ENCODE assay signal across 8 cellular contexts in genomic region chr15:67520276-67520975, GRCh38. TPM values are rescaled to one million over a fixed set of nuclear protein-coding genes. Genes with fewer than 3 reads are reported as not detected.
A peak's percentile ranks its signal among the peaks of the same experiment; 100 is the strongest.
DNase-seq lines count a peak whose midpoint lies in the region; TF ChIP-seq lines count a peak whose summit lies in the region.

No MANE protein-coding gene starts in this region.

- H3K36me3 Mint-ChIP-seq in type B pancreatic cell: no peaks in the 10 kb centered on the region

- dilution Hi-C loops in mammary epithelial cell (cut with HindIII; ENCODE audit: low sequenced_read_pairs): no loop called here

- peaks cover 15% of the 10 kb centered on the region for H3K4me1 Mint-ChIP-seq in type B pancreatic cell (ENCODE audit: unreplicated experiment)

- BruUV-seq in mammary epithelial cell (replicated peaks; lab: Mats Ljungman, UMichigan): TSS peak; percentile 84

- H3K9ac ChIP-seq in mammary epithelial cell (ENCODE audit: insufficient read depth, low read length) (peak overlapping the region; percentile 92), mesenchymal stem cell (ENCODE audit: low read length) (peak overlapping the region; percentile 98)

- intact Hi-C loops in mammary epithelial cell (cut with micrococcal nuclease): loop anchor here (5.0 kb wide), 2 partner anchors 63 to 317 kb away; no protein-coding TSS in a partner anchor

- no peaks in the 10 kb centered on the region for H4K20me1 ChIP-seq in mammary epithelial cell (ENCODE audit: insufficient read depth, low read length)

- H3K27me3 ChIP-seq in mammary epithelial cell (ENCODE audit: insufficient read depth, low read length): no peaks in the 10 kb centered on the region
- no peaks in the 10 kb centered on the region for H3K27me3 ChIP-seq in mesenchymal stem cell (ENCODE audit: control insufficient read depth in 1 of 2, insufficient read depth in 1 of 2, low read length in 2 of 2)

- H3K14ac ChIP-seq in mesenchymal stem cell (ENCODE audit: low read length in 2 of 2): no peak overlapping the region

- H4K91ac ChIP-seq in mesenchymal stem cell (ENCODE audit: low read length): peak overlapping the region; percentile 61

- H3K23ac ChIP-seq in mesenchymal stem cell (ENCODE audit: low read length in 2 of 2): no peak overlapping the region

- peak overlapping the region; percentile 81 for H3K27ac Mint-ChIP-seq in type B pancreatic cell

- in situ Hi-C loops in mammary epithelial cell (cut with MboI; ENCODE audit: low sequenced_read_pairs in 2 of 2) (no loop called here), GM13976 (cut with MboI; ENCODE audit: low sequenced_read_pairs, unreplicated experiment) (no loop called here)

- no peaks in the 10 kb centered on the region for H3K9me3 Mint-ChIP-seq in type B pancreatic cell

- H3K79me1 ChIP-seq in mesenchymal stem cell (replicated peaks; ENCODE audit: low read length, poor library complexity, severe bottlenecking): peaks cover 6% of the 10 kb centered on the region

- peaks cover 10% of the 10 kb centered on the region for H3K4me1 ChIP-seq in mammary epithelial cell (ENCODE audit: insufficient read depth, low read length)
- H3K4me1 ChIP-seq in mesenchymal stem cell (ENCODE audit: control insufficient read depth, insufficient read depth, low read depth, low read length): peaks cover 6% of the 10 kb centered on the region

- peak overlapping the region; percentile 87 for H3K4me3 Mint-ChIP-seq in type B pancreatic cell

- DNase-seq in GM10266 (ENCODE audit: extremely low spot score) (peak; percentile 16), mammary epithelial cell (no peak), mesenchymal stem cell (peak; percentile 18), type B pancreatic cell (ENCODE audit: extremely low spot score, unreplicated experiment) (no peak), NCI-H1417 treated with DMSO at 0.1 percent for 48 hours (lab: John Stamatoyannopoulos, UW) (no peak), LoVo (ENCODE audit: low spot score) (no peak), GM13976 (ENCODE audit: low spot score) (no peak)
- no peak for DNase-seq in Jurkat, Clone E6-1 (ENCODE audit: low read depth, low spot score)

- H2AFZ ChIP-seq in mammary epithelial cell (ENCODE audit: low read depth, low read length) (peak overlapping the region; percentile 100), mesenchymal stem cell (ENCODE audit: low read depth, low read length) (peak overlapping the region; percentile 46)

- H3K4me2 ChIP-seq in mammary epithelial cell (ENCODE audit: insufficient read depth, low read depth, low read length) (peak overlapping the region; percentile 86), mesenchymal stem cell (ENCODE audit: low read length, poor library complexity, severe bottlenecking) (peak overlapping the region; percentile 96)

- peak overlapping the region; percentile 51 for H2BK5ac ChIP-seq in mesenchymal stem cell (ENCODE audit: low read depth, low read length, poor library complexity, severe bottlenecking)

- peak overlapping the region; percentile 99 for H2BK15ac ChIP-seq in mesenchymal stem cell (ENCODE audit: low read depth, poor library complexity, severe bottlenecking)

- no peaks in the 10 kb centered on the region for H3K9me3 ChIP-seq in mammary epithelial cell (replicated peaks; ENCODE audit: insufficient read depth, low read length)
- no peaks in the 10 kb centered on the region for H3K9me3 ChIP-seq in mesenchymal stem cell (ENCODE audit: control insufficient read depth, low read length)

- H2AK5ac ChIP-seq in mesenchymal stem cell (ENCODE audit: low read length, severe bottlenecking): peak overlapping the region; percentile 27

- H2BK120ac ChIP-seq in mesenchymal stem cell (ENCODE audit: low read depth, low read length): no peak overlapping the region

- peak overlapping the region; percentile 61 to 89 for H3K18ac ChIP-seq in mesenchymal stem cell (ENCODE audit: low read depth in 1 of 2, low read length in 2 of 2)

- peak overlapping the region; percentile 85 for H3K27ac ChIP-seq in mammary epithelial cell (ENCODE audit: insufficient read depth, low read depth, low read length)
- peak overlapping the region; percentile 71 for H3K27ac ChIP-seq in mesenchymal stem cell (ENCODE audit: low read length, poor library complexity, severe bottlenecking)

- H3K4me3 ChIP-seq in Jurkat, Clone E6-1 (ENCODE audit: low read length): peak overlapping the region; percentile 89
- H3K4me3 ChIP-seq in mammary epithelial cell (replicated peaks in 1 of 3; ENCODE audit: insufficient read depth in 1 of 3, low read depth in 2 of 3, low read length in 3 of 3) (peak overlapping the region; percentile 75 to 79 (median 75)), mesenchymal stem cell (ENCODE audit: insufficient read depth in 1 of 2, low read depth in 1 of 2, low read length in 2 of 2) (peak overlapping the region; percentile 93 to 97)

- peak overlapping the region; percentile 98 for H4K8ac ChIP-seq in mesenchymal stem cell (ENCODE audit: low read length)

- peak overlapping the region in 1 of 2 experiments; percentile 76 for H2BK12ac ChIP-seq in mesenchymal stem cell (ENCODE audit: low read length in 2 of 2)

- CTCF ChIA-PET in mammary epithelial cell (lab: Charles Lee; ENCODE audit: low non-redundant PET): no interaction called here

- no peaks in the 10 kb centered on the region for H3K27me3 Mint-ChIP-seq in type B pancreatic cell

- TF ChIP-seq CTCF in GM10266 (IDR thresholded peaks at IDR 0.05; ENCODE audit: control insufficient read depth, insufficient read depth, low read depth, missing control alignments) (no peak), mammary epithelial cell (conservative IDR thresholded peaks at IDR 0.05 in 1 of 2, IDR thresholded peaks at IDR 0.05 in 1 of 2; ENCODE audit: extremely low read depth in 1 of 2, insufficient read depth in 1 of 2, low read depth in 1 of 2, low read length in 2 of 2) (no peak), type B pancreatic cell (conservative IDR thresholded peaks at IDR 0.05) (no peak), GM13976 (IDR thresholded peaks at IDR 0.05; ENCODE audit: borderline replicate concordance, control extremely low read depth, extremely low read depth, insufficient read depth, missing control alignments) (no peak)

- H3K4ac ChIP-seq in mesenchymal stem cell (ENCODE audit: low read depth in 1 of 2, low read length in 2 of 2): peak overlapping the region; percentile 60 to 75

- peaks cover 43% of the 10 kb centered on the region for H3K79me2 ChIP-seq in mammary epithelial cell (ENCODE audit: insufficient read depth, low read length)

- H3K36me3 ChIP-seq in mammary epithelial cell (ENCODE audit: insufficient read depth, low read length) (peaks cover 2% of the 10 kb centered on the region), mesenchymal stem cell (ENCODE audit: control insufficient read depth in 1 of 2, insufficient read depth in 2 of 2, low read depth in 1 of 2, low read length in 2 of 2) (peaks cover 0 to 24% of the 10 kb centered on the region in 2 experiments)

- 26% methylated on average over 22 of the region's 22 CpGs for WGBS in mammary epithelial cell (ENCODE audit: low coverage, missing lambda C conversion rate)
- 73% methylated on average over 20 of the region's 22 CpGs for WGBS in mesenchymal stem cell

RNA-seq across cellular contexts. Expression of gene C15orf61, which starts 0.5 kb away (rescaled TPM):
- 9.9 TPM for polyA plus RNA-seq in Jurkat, Clone E6-1 (2012; ENCODE audit: insufficient read depth, insufficient read length)
- total RNA-seq in mammary epithelial cell (1 to 10 TPM; 6.2 to 6.3 TPM), type B pancreatic cell (ENCODE audit: low replicate concordance) (6.7 and 8.4 TPM in 2 replicates)
- polyA plus RNA-seq in mammary epithelial cell: 1.9 TPM
- polyA minus RNA-seq in mammary epithelial cell: not detected
- 3.9 TPM for polyA plus RNA-seq in mesenchymal stem cell (2013, experiment 1 of 2)
- 4.9 TPM for polyA plus RNA-seq in mesenchymal stem cell (2013, experiment 2 of 2)

RNA-seq across cellular contexts. Expression of gene MAP2K5, which starts 22.1 kb away (rescaled TPM):
- polyA plus RNA-seq in Jurkat, Clone E6-1 (2012; ENCODE audit: insufficient read depth, insufficient read length): 19.1 TPM
- total RNA-seq in mammary epithelial cell (10 to 100 TPM in 1 of 2 donors, 1 to 10 TPM in 1; 6.5 to 22.8 TPM), type B pancreatic cell (ENCODE audit: low replicate concordance) (13.3 and 21.8 TPM in 2 replicates)
- 4.6 TPM for polyA plus RNA-seq in mammary epithelial cell
- 9.2 TPM for polyA minus RNA-seq in mammary epithelial cell
- polyA plus RNA-seq in mesenchymal stem cell (2013, experiment 1 of 2): 14.1 TPM
- 13.7 TPM for polyA plus RNA-seq in mesenchymal stem cell (2013, experiment 2 of 2)

Comparison
In these comparisons a context has a peak if more than half of its experiments do, and no peak if none do; other contexts are left out.
1. DNase-seq: peak in GM10266 (single experiment) and mesenchymal stem cell (single experiment); none in Jurkat, Clone E6-1 (single experiment), mammary epithelial cell (single experiment), type B pancreatic cell (single experiment), NCI-H1417 treated with DMSO at 0.1 percent for 48 hours (single experiment), LoVo (single experiment) and GM13976 (single experiment).
2. Peak in every context shown above with its lines, with median percentiles within 50 percentile points of each other: H3K4me3 ChIP-seq.